21 cellular contexts compared by ENCODE assay signal in the genomic region with DNA sequence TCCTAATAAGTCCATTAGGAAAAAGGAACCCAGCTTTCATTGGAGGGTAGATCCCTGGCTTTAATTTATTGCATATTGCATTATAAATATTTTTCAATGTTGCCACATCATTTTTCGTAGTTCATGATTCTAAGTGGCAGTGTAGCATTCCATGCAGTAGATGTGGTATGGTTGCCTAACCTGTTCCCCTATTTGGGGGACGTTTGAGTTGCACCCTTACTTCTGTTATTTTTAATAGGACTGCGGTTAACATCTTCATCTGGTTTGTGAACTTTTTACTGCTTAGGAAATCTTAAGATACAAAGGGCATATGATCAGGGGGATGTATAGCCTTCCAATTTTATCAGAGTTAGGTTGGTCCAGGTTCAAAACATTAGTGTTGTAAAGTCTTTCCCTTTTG.
"Had no signal": no experiment of that assay in that cellular context is flagged by ENCODE, and none has a peak within 500 bp of the region (broad histone marks: within the 10 kb centered on the region; RNA-seq: fewer than 3 reads in every experiment).

No MANE protein-coding gene starts in this region.

- ATAC-seq: activated T-helper 17 cell treated with anti-CD3 and anti-CD28 coated beads, Interleukin-2, amount 50 U/mL, for 72 hours; effector memory CD8-positive, alpha-beta T cell; esophagus mucosa; gastrocnemius medialis; left lung; sciatic nerve; stimulated activated memory B cell treated with anti-CD40 and anti-IgM and Interleukin-4, amounts not matched to agents 10 μg/mL and 1 μg/mL and 100 μg/mL, for 72 hours; T-cell; WTC11 had no signal

- H3K9me3 Mint-ChIP-seq: activated naive CD8-positive, alpha-beta T cell treated with anti-CD3 and anti-CD28 coated beads for 36 hours; activated T-cell treated with anti-CD3 and anti-CD28 coated beads, Interleukin-2, amount 50 U/mL, for 24 hours; activated T-helper 17 cell treated with anti-CD3 and anti-CD28 coated beads, Interleukin-2, amount 50 U/mL, for 72 hours; effector memory CD8-positive, alpha-beta T cell; mesothelial cell of epicardium; nephron; stimulated activated memory B cell treated with anti-CD40 and anti-IgM and Interleukin-4, amounts not matched to agents 10 μg/mL and 1 μg/mL and 100 μg/mL, for 72 hours; T-cell; type B pancreatic cell; WTC11 had no signal

- DNase-seq: activated naive CD4-positive, alpha-beta T cell; activated naive CD8-positive, alpha-beta T cell treated with anti-CD3 and anti-CD28 coated beads for 36 hours; activated T-cell treated with anti-CD3 and anti-CD28 coated beads, Interleukin-2, amount 50 U/mL, for 24 hours; central memory CD4-positive, alpha-beta T cell; dorsolateral prefrontal cortex; effector memory CD8-positive, alpha-beta T cell; gastrocnemius medialis; hippocampal formation; kidney glomerular epithelial cell; left lung; posterior cingulate gyrus; small intestine; T-cell had no signal

- H3K9me3 ChIP-seq: gastrocnemius medialis, left lung had no signal

- H3K4me3 Mint-ChIP-seq: activated naive CD8-positive, alpha-beta T cell treated with anti-CD3 and anti-CD28 coated beads for 36 hours; activated T-cell treated with anti-CD3 and anti-CD28 coated beads, Interleukin-2, amount 50 U/mL, for 24 hours; activated T-helper 17 cell treated with anti-CD3 and anti-CD28 coated beads, Interleukin-2, amount 50 U/mL, for 72 hours; effector memory CD8-positive, alpha-beta T cell; mesothelial cell of epicardium; nephron; stimulated activated memory B cell treated with anti-CD40 and anti-IgM and Interleukin-4, amounts not matched to agents 10 μg/mL and 1 μg/mL and 100 μg/mL, for 72 hours; T-cell; type B pancreatic cell; WTC11 had no signal

- H3K27ac ChIP-seq: dorsolateral prefrontal cortex, gastrocnemius medialis had no signal

- H3K27ac Mint-ChIP-seq: activated naive CD8-positive, alpha-beta T cell treated with anti-CD3 and anti-CD28 coated beads for 36 hours; activated T-cell treated with anti-CD3 and anti-CD28 coated beads, Interleukin-2, amount 50 U/mL, for 24 hours; effector memory CD8-positive, alpha-beta T cell; nephron; type B pancreatic cell; WTC11 had no signal

- H3K4me3 ChIP-seq: dorsolateral prefrontal cortex, gastrocnemius medialis, left lung had no signal

- H3K27me3 Mint-ChIP-seq: activated naive CD8-positive, alpha-beta T cell treated with anti-CD3 and anti-CD28 coated beads for 36 hours; activated T-cell treated with anti-CD3 and anti-CD28 coated beads, Interleukin-2, amount 50 U/mL, for 24 hours; activated T-helper 17 cell treated with anti-CD3 and anti-CD28 coated beads, Interleukin-2, amount 50 U/mL, for 72 hours; effector memory CD8-positive, alpha-beta T cell; stimulated activated memory B cell treated with anti-CD40 and anti-IgM and Interleukin-4, amounts not matched to agents 10 μg/mL and 1 μg/mL and 100 μg/mL, for 72 hours; T-cell; type B pancreatic cell had no signal

- H3K27me3 ChIP-seq: dorsolateral prefrontal cortex, gastrocnemius medialis, left lung had no signal
